In the genomic region with DNA sequence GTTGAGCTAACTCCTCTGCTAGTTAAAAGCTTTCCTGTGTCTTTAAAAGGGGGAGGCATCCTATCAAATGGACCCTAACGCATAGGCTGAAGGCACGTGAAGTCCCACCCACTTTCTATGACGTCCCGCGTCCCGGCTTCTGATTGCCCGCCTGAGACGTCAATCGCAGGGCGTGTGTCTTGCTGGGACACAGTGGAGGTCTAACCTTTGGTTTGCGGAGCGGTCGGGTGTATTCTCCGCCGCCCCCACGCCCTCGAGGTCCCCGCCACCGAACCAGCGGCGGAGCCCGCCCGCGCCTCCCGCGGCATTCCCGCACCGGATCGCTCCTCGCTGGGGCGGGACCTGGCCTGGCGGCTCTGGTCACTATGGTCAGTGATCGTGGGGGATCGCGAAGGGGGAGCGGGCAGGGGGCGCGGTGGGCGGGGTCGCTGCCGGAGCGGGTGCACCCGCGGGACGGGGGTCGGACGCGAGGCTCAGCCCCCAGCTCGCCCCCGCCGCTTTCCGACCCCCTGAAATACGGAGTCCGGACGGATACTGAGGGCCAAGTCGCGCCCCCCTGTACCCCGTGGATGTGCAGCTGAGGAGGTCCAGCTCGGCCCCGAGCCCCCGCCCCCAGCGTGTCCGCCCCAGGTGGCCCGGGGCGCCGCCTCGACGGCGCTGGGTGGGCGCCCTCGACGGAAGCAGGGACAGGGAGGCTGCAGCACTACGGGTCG, we compare ENCODE assay signal across 8 cellular contexts. TPM values are rescaled to one million over a fixed set of nuclear protein-coding genes. Genes with fewer than 3 reads are reported as not detected.
DNase-seq lines count a peak whose midpoint lies in the region; ATAC-seq, FAIRE-seq and TF ChIP-seq lines count a peak whose summit lies in the region.

A gene (plus strand): TSS at position 168 of the 713 bp plus-strand sequence. CDS start 198 bp downstream, at position 366.

- DNase-seq in AG10803 (ENCODE audit: low read depth) (peak; percentile 98), GM19239 (ENCODE audit: insufficient read length, low spot score) (peak; percentile 99), NCI-H510A (lab: John Stamatoyannopoulos, UW) (peak; percentile 91), kidney glomerular epithelial cell (lab: John Stamatoyannopoulos, UW) (peak; percentile 97)
- DNase-seq in activated CD4-positive, alpha-beta T cell treated with anti-CD3 and anti-CD28 coated beads for 36 hours, result peak; percentile 98
- peak; percentile 94 to 95 for DNase-seq in stimulated activated CD4-positive, alpha-beta T cell treated with anti-CD3 and anti-CD28 coated beads, Interleukin-15, amount 100 ng/mL, for 48 hours (ENCODE audit: low read depth in 2 of 2)

- TF ChIP-seq CTCF in AG10803 (conservative IDR thresholded peaks at IDR 0.05; ENCODE audit: low read length), result no peak

- no peaks in the 10 kb centered on the region for H3K36me3 Mint-ChIP-seq in activated CD4-positive, alpha-beta T cell treated with anti-CD3 and anti-CD28 coated beads for 36 hours (ENCODE audit: low read depth)

- ATAC-seq in HG03439 (IDR thresholded peaks at IDR 0.05; ENCODE audit: unreplicated experiment), result peak; percentile 99
- ATAC-seq in activated CD4-positive, alpha-beta T cell treated with anti-CD3 and anti-CD28 coated beads for 36 hours, result peak; percentile 99

- peak; percentile 99 for FAIRE-seq in GM19239 (lab: Jason Lieb, UNC)
- peak; percentile 57 for FAIRE-seq in colon (lab: Jason Lieb, UNC)

- CTCF ChIA-PET in activated CD4-positive, alpha-beta T cell treated with anti-CD3 and anti-CD28 coated beads for 36 hours (lab: Charles Lee), result interaction anchor here (0.9 to 2.5 kb wide), 9 partner anchors 8 to 87 kb away, joined by 3 to 25 read pairs (median 4); no protein-coding TSS in a partner anchor

- H3K4me3 ChIP-seq in AG10803 (ENCODE audit: low read length), result peak within 1 kb of the TSS; percentile 60

- no peaks in the 10 kb centered on the region for H3K9me3 Mint-ChIP-seq in activated CD4-positive, alpha-beta T cell treated with anti-CD3 and anti-CD28 coated beads for 36 hours (ENCODE audit: low read depth)

- POLR2A ChIA-PET in activated CD4-positive, alpha-beta T cell treated with anti-CD3 and anti-CD28 coated beads for 36 hours (lab: Charles Lee), result interaction anchor here (0.6 kb wide), 1 partner anchor 55 kb away, joined by 5 read pairs; a partner anchor contains a TSS

- H3K27ac Mint-ChIP-seq in activated CD4-positive, alpha-beta T cell treated with anti-CD3 and anti-CD28 coated beads for 36 hours, result no peak within 1 kb of the TSS

- H3K4me1 Mint-ChIP-seq in activated CD4-positive, alpha-beta T cell treated with anti-CD3 and anti-CD28 coated beads for 36 hours, result peaks cover 32% of the 10 kb centered on the region

- no peaks in the 10 kb centered on the region for H3K27me3 Mint-ChIP-seq in activated CD4-positive, alpha-beta T cell treated with anti-CD3 and anti-CD28 coated beads for 36 hours

- H3K4me3 Mint-ChIP-seq in activated CD4-positive, alpha-beta T cell treated with anti-CD3 and anti-CD28 coated beads for 36 hours, result peak within 1 kb of the TSS; percentile 54

- intact Hi-C loops in activated CD4-positive, alpha-beta T cell treated with anti-CD3 and anti-CD28 coated beads for 36 hours (cut with DNase I, micrococcal nuclease), result loop anchor here (1.0 to 2.0 kb wide), 7 partner anchors 48 to 154 kb away; a partner anchor contains a TSS

RNA-seq across cellular contexts. Expression of the gene that starts here (rescaled TPM):
- under 1 TPM; 0.75 to 0.93 TPM for total RNA-seq in activated CD4-positive, alpha-beta T cell treated with anti-CD3 and anti-CD28 coated beads for 36 hours

Comparison
In these comparisons a context has a peak if more than half of its experiments do, and no peak if none do; other contexts are left out.
1. Peak in every context shown above with its lines: DNase-seq, ATAC-seq and H3K4me3 ChIP-seq.
2. Peak in DNase-seq and ATAC-seq in activated CD4-positive, alpha-beta T cell treated with anti-CD3 and anti-CD28 coated beads for 36 hours; RNA of the gene not detected or under 1 TPM.